In the genomic region with DNA sequence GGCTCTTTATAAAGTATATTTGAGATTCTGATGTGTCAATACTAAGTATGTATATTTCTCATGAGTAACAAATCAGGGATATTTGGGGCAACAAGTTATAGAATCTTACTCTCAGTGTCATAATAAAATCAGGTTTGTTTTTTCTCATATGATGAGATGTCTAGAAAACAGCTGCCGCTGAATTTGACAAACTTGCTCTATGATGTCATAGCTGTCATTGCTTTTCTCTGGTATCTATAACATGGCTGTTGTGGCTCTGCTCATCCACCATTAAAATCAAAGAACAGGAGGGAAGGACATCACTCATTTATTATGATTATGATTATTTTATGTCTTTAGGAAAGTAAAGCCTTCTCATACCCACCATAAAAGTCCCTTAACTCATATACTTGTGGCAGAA, we compare ENCODE assay signal across 27 cellular contexts.
"Had no signal": no experiment of that assay in that cellular context is flagged by ENCODE, and none has a peak within 500 bp of the region (broad histone marks: within the 10 kb centered on the region; RNA-seq: fewer than 3 reads in every experiment).

No MANE protein-coding gene starts in this region.

- H3K9me3 ChIP-seq: suprapubic skin, testis, thoracic aorta, thyroid gland, tibial artery, tibial nerve, transverse colon, upper lobe of left lung, upper lobe of right lung, uterus, vagina had no signal

- DNase-seq: stimulated activated CD4-positive, alpha-beta T cell treated with anti-CD3 and anti-CD28 coated beads, Interleukin-2, amount 100 ng/mL, for 48 hours; stimulated activated CD4-positive, alpha-beta T cell treated with anti-CD3 and anti-CD28 coated beads, Interleukin-4, amount 100 ng/mL, for 1 hour; stimulated activated CD4-positive, alpha-beta T cell treated with anti-CD3 and anti-CD28 coated beads, Interleukin-4, amount 100 ng/mL, for 24 hours; stimulated activated CD4-positive, alpha-beta T cell treated with anti-CD3 and anti-CD28 coated beads, Interleukin-4, amount 100 ng/mL, for 4 hours; stimulated activated CD8-positive, alpha-beta memory T cell treated with anti-CD3 and anti-CD28 coated beads, Interleukin-4, amount 100 ng/mL, for 48 hours; stimulated activated naive B cell treated with anti-CD40 and anti-IgM and Interleukin-4, amounts not matched to agents 10 μg/mL and 1 μg/mL and 100 μg/mL, for 72 hours; stimulated activated naive CD4-positive, alpha-beta T cell; stimulated activated naive CD4-positive, alpha-beta T cell treated with Interleukin-2 at 50 U/mL for 16 hours; stimulated activated naive CD8-positive, alpha-beta T cell treated with anti-CD3 and anti-CD28 coated beads, Interleukin-15, amount 100 ng/mL, for 72 hours; stimulated activated naive CD8-positive, alpha-beta T cell treated with anti-CD3 and anti-CD28 coated beads, Interleukin-15, Interleukin-2, amounts not matched to agents 100 U/mL and 50 U/mL, for 24 hours; stomach; substantia nigra; testis; thyroid gland; tibial artery; transverse colon; trophoblast cell; upper lobe of left lung; upper lobe of right lung; uterus had no signal

- ATAC-seq: stimulated activated effector memory CD8-positive, alpha-beta T cell treated with anti-CD3 and anti-CD28 coated beads, Interleukin-12 subunit alpha, Interleukin-12 subunit beta, amount 100 ng/mL, for 72 hours; stimulated activated memory B cell treated with anti-CD40 and anti-IgM and Interleukin-4, amounts not matched to agents 10 μg/mL and 1 μg/mL and 100 μg/mL, for 72 hours; stimulated activated naive B cell treated with anti-CD40 and anti-IgM and Interleukin-4, amounts not matched to agents 10 μg/mL and 1 μg/mL and 100 μg/mL, for 72 hours; stimulated activated naive CD8-positive, alpha-beta T cell treated with anti-CD3 and anti-CD28 coated beads, Interleukin-15, amount 100 ng/mL, for 72 hours; stimulated activated naive CD8-positive, alpha-beta T cell treated with anti-CD3 and anti-CD28 coated beads, Interleukin-15, Interleukin-2, amounts not matched to agents 100 U/mL and 50 U/mL, for 24 hours; upper lobe of right lung had no signal

- H3K27ac ChIP-seq: stomach, suprapubic skin, testis, thoracic aorta, thyroid gland, tibial artery, tibial nerve, transverse colon, upper lobe of left lung, upper lobe of right lung, uterus, vagina had no signal

- H3K4me3 ChIP-seq: stomach, suprapubic skin, testis, thoracic aorta, thyroid gland, tibial artery, tibial nerve, transverse colon, upper lobe of left lung, upper lobe of right lung, uterus, vagina had no signal

- H3K27me3 ChIP-seq: stomach, suprapubic skin, testis, thyroid gland, tibial artery, tibial nerve, transverse colon, upper lobe of left lung, upper lobe of right lung, vagina had no signal

- FAIRE-seq: urothelium cell line had no signal

- H3K4me1 ChIP-seq: stomach, suprapubic skin, testis, thyroid gland, tibial artery, tibial nerve, transverse colon, upper lobe of left lung, upper lobe of right lung, uterus, vagina had no signal

- H3K36me3 ChIP-seq: stomach, suprapubic skin, thoracic aorta, thyroid gland, tibial artery, tibial nerve, transverse colon, upper lobe of left lung, upper lobe of right lung, uterus, vagina had no signal
